In genomic region chr1:194378517-194378916, GRCh38 we compare ENCODE assay signal across 17 cellular contexts.
"Had no signal": no experiment of that assay in that cellular context is flagged by ENCODE, and none has a peak within 500 bp of the region (broad histone marks: within the 10 kb centered on the region; RNA-seq: fewer than 3 reads in every experiment).

No MANE protein-coding gene starts in this region.

- H3K27me3 ChIP-seq: breast epithelium, hepatocyte had no signal

- H3K36me3 ChIP-seq: breast epithelium had no signal

- H3K4me1 ChIP-seq: breast epithelium had no signal

- H3K79me2 ChIP-seq: hepatocyte had no signal

- H3K27ac ChIP-seq: breast epithelium, hepatocyte had no signal

- ATAC-seq: effector memory CD8-positive, alpha-beta T cell; left ventricle myocardium superior; natural killer cell had no signal

- H3K4me1 Mint-ChIP-seq: natural killer cell had no signal

- DNase-seq: activated CD4-positive, alpha-beta T cell treated with anti-CD3 and anti-CD28 coated beads for 1 hour; activated CD4-positive, alpha-beta T cell treated with anti-CD3 and anti-CD28 coated beads, Interleukin-2, amount 50 U/mL, for 4 hours; activated naive CD4-positive, alpha-beta T cell treated with Interleukin-2 at 50 U/mL for 16 hours; activated T-cell treated with anti-CD3 and anti-CD28 coated beads for 4 hours; aorta; dermis blood vessel endothelial cell; effector memory CD8-positive, alpha-beta T cell; left ventricle myocardium superior; mesenchymal stem cell; natural killer cell; posterior cingulate gyrus; retina; stimulated activated CD4-positive, alpha-beta T cell treated with anti-CD3 and anti-CD28 coated beads, Interleukin-12 subunit alpha, Interleukin-12 subunit beta, amount 100 ng/mL, for 4 hours; stimulated activated CD4-positive, alpha-beta T cell treated with anti-CD3 and anti-CD28 coated beads, Interleukin-2, amount 100 ng/mL, for 24 hours; T1000 had no signal

- H3K4me3 Mint-ChIP-seq: effector memory CD8-positive, alpha-beta T cell; natural killer cell had no signal

- H3K9me3 ChIP-seq: breast epithelium had no signal

- H3K27me3 Mint-ChIP-seq: effector memory CD8-positive, alpha-beta T cell had no signal

- H2AFZ ChIP-seq: hepatocyte had no signal

- H3K27ac Mint-ChIP-seq: effector memory CD8-positive, alpha-beta T cell; natural killer cell had no signal

- H3K4me3 ChIP-seq: breast epithelium, hepatocyte had no signal

- H3K4me2 ChIP-seq: hepatocyte had no signal

- H3K36me3 Mint-ChIP-seq: natural killer cell had no signal
